In genomic region chr2:16407358-16407757, GRCh38 we compare ENCODE assay signal across 30 cellular contexts.
A peak's percentile ranks its signal among the peaks of the same experiment; 100 is the strongest.
DNase-seq lines count a peak whose midpoint lies in the region; ATAC-seq and TF ChIP-seq lines count a peak whose summit lies in the region.
"Had no signal": no experiment of that assay in that cellular context is flagged by ENCODE, and none has a peak within 500 bp of the region (broad histone marks: within the 10 kb centered on the region; RNA-seq: fewer than 3 reads in every experiment).

No MANE protein-coding gene starts in this region.

- intact Hi-C loops in cardiac septum (cut with DNase I) (loop anchor here (2.0 kb wide), 1 partner anchor 17 kb away; no protein-coding TSS in a partner anchor), psoas muscle (cut with DNase I) (no loop called here)

- CTCF ChIA-PET in WTC11 (lab: Charles Lee) = interaction anchor here (0.8 to 1.2 kb wide), 3 partner anchors 118 to 468 kb away, joined by 3 to 4 read pairs (median 3); no protein-coding TSS in a partner anchor

- H3K36me3 Mint-ChIP-seq in WTC11 = no peaks in the 10 kb centered on the region
- H3K36me3 Mint-ChIP-seq: CD8-positive, alpha-beta memory T cell; immature natural killer cell; naive thymus-derived CD8-positive, alpha-beta T cell had no signal

- no peak overlapping the region for H3K9ac ChIP-seq in mesendoderm (ENCODE audit: low read length)
- H3K9ac ChIP-seq: KMS-11 had no signal

- H3K18ac ChIP-seq in mesendoderm (ENCODE audit: low read length) = no peak overlapping the region

- H3K4me3 Mint-ChIP-seq in WTC11 = no peak overlapping the region
- H3K4me3 Mint-ChIP-seq: activated CD4-positive, alpha-beta memory T cell treated with anti-CD3 and anti-CD28 coated beads, Interleukin-2, amount 10 ng/mL, durations not matched to agents 7 days and 5 days; activated naive CD4-positive, alpha-beta T cell treated with anti-CD3 and anti-CD28 coated beads for 36 hours; CD8-positive, alpha-beta memory T cell; immature natural killer cell; naive thymus-derived CD8-positive, alpha-beta T cell; stimulated activated naive CD8-positive, alpha-beta T cell treated with anti-CD3 and anti-CD28 coated beads, Interleukin-15, amount 100 ng/mL, for 72 hours had no signal

- H4K8ac ChIP-seq in mesendoderm (ENCODE audit: low read depth, low read length) = no peak overlapping the region

- H3K27ac ChIP-seq in mesendoderm (ENCODE audit: low read depth, low read length) = no peak overlapping the region
- H3K27ac ChIP-seq in psoas muscle = no peak overlapping the region
- no peak overlapping the region for H3K27ac ChIP-seq in caudate nucleus (ENCODE audit: low read depth, low read length)
- H3K27ac ChIP-seq: adrenal gland, brain microvascular endothelial cell, HL-60, KMS-11, PC-9, thoracic aorta had no signal

- H3K4me1 Mint-ChIP-seq in WTC11 = 0 out of 2 replicates have a peak, but pooled peaks cover 3% of the 10 kb centered on the region
- H3K4me1 Mint-ChIP-seq: activated CD4-positive, alpha-beta memory T cell treated with anti-CD3 and anti-CD28 coated beads, Interleukin-2, amount 10 ng/mL, durations not matched to agents 7 days and 5 days; CD8-positive, alpha-beta memory T cell; immature natural killer cell; naive thymus-derived CD8-positive, alpha-beta T cell; stimulated activated naive CD8-positive, alpha-beta T cell treated with anti-CD3 and anti-CD28 coated beads, Interleukin-15, amount 100 ng/mL, for 72 hours had no signal

- no peak overlapping the region for H3K56ac ChIP-seq in mesendoderm (ENCODE audit: low read length)

- H3K27me3 ChIP-seq in mesendoderm (ENCODE audit: insufficient read depth, low read length, poor library complexity) (no peaks in the 10 kb centered on the region), psoas muscle (ENCODE audit: insufficient read depth in 3 of 3, low read length in 2 of 3) (peaks cover 0 to 3% (median 0%) of the 10 kb centered on the region in 3 donors)
- H3K27me3 ChIP-seq: adrenal gland, brain microvascular endothelial cell had no signal

- peaks cover 4% of the 10 kb centered on the region for H3K4me1 ChIP-seq in mesendoderm (ENCODE audit: control insufficient read depth, low read depth, low read length)
- peaks cover 8% of the 10 kb centered on the region for H3K4me1 ChIP-seq in psoas muscle
- H3K4me1 ChIP-seq: adrenal gland, HAP-1 had no signal

- H2AK5ac ChIP-seq in mesendoderm (ENCODE audit: low read length) = no peak overlapping the region

- no peak overlapping the region for H2BK120ac ChIP-seq in mesendoderm (ENCODE audit: low read depth, low read length)

- no peak overlapping the region for H3K4ac ChIP-seq in mesendoderm (ENCODE audit: low read depth, low read length)

- no peak overlapping the region for H2BK15ac ChIP-seq in mesendoderm (replicated peaks; ENCODE audit: low read depth)

- H3K4me3 ChIP-seq in mesendoderm (ENCODE audit: low read length) (no peak overlapping the region), psoas muscle (no peak overlapping the region), foreskin fibroblast (ENCODE audit: low read depth in 1 of 2, low read length in 2 of 2) (no peak overlapping the region)
- H3K4me3 ChIP-seq: adrenal gland, HAP-1, PC-9, thoracic aorta had no signal

- no peaks in the 10 kb centered on the region for H3K79me2 ChIP-seq in mesendoderm (ENCODE audit: control insufficient read depth, insufficient read depth, low read length)

- H3K9me3 ChIP-seq in psoas muscle = no peaks in the 10 kb centered on the region
- H3K9me3 ChIP-seq: adrenal gland, HAP-1, thoracic aorta had no signal

- no CpG with 5 or more reads among the region's 10 CpGs for WGBS in mesendoderm (ENCODE audit: extremely low coverage, insufficient coverage, low lambda C conversion rate)
- 39 to 48% (median 41%) methylated on average over 10 of the region's 10 CpGs for WGBS in psoas muscle, 3 donors

- H3K36me3 ChIP-seq in mesendoderm (ENCODE audit: control insufficient read depth, insufficient read depth, low read length) = no peaks in the 10 kb centered on the region
- no peaks in the 10 kb centered on the region for H3K36me3 ChIP-seq in psoas muscle (ENCODE audit: insufficient read depth in 1 of 2, low read depth in 1 of 2)
- H3K36me3 ChIP-seq: adrenal gland, brain microvascular endothelial cell, HAP-1, thoracic aorta had no signal

- H3K9me3 Mint-ChIP-seq in WTC11 = peaks cover 9% of the 10 kb centered on the region
- H3K9me3 Mint-ChIP-seq: activated CD4-positive, alpha-beta memory T cell treated with anti-CD3 and anti-CD28 coated beads, Interleukin-2, amount 10 ng/mL, durations not matched to agents 7 days and 5 days; CD8-positive, alpha-beta memory T cell had no signal

- TF ChIP-seq CTCF in WTC11 (IDR thresholded peaks at IDR 0.05) (no peak), psoas muscle (IDR thresholded peaks at IDR 0.05) (no peak), foreskin fibroblast (IDR thresholded peaks at IDR 0.05; ENCODE audit: low read depth, low read length) (no peak)

- H2BK5ac ChIP-seq in mesendoderm (ENCODE audit: low read length) = no peak overlapping the region

- H3K27me3 Mint-ChIP-seq in WTC11 (ENCODE audit: low read depth) = no peaks in the 10 kb centered on the region
- H3K27me3 Mint-ChIP-seq: activated CD4-positive, alpha-beta memory T cell treated with anti-CD3 and anti-CD28 coated beads, Interleukin-2, amount 10 ng/mL, durations not matched to agents 7 days and 5 days; CD8-positive, alpha-beta memory T cell; stimulated activated naive CD8-positive, alpha-beta T cell treated with anti-CD3 and anti-CD28 coated beads, Interleukin-15, amount 100 ng/mL, for 72 hours had no signal

- DNase-seq in WTC11 (ENCODE audit: low spot score) (no peak), cardiac septum (ENCODE audit: low spot score) (peak; percentile 83), mesendoderm (peak; percentile 14), psoas muscle (peak in 1 of 2 donors; percentile 50), foreskin fibroblast (no peak), UCSD-AML1 (lab: John Stamatoyannopoulos, UW; ENCODE audit: unreplicated experiment) (no peak), caudate nucleus (lab: John Stamatoyannopoulos, UW) (no peak)
- DNase-seq: activated CD4-positive, alpha-beta memory T cell treated with anti-CD3 and anti-CD28 coated beads, Interleukin-2, amount 10 ng/mL, durations not matched to agents 7 days and 5 days; activated CD4-positive, alpha-beta T cell treated with anti-CD3 and anti-CD28 coated beads for 1 hour; activated CD8-positive, alpha-beta memory T cell treated with anti-CD3 and anti-CD28 coated beads, Interleukin-2, amount 50 U/mL, for 4 hours; activated naive CD4-positive, alpha-beta T cell treated with anti-CD3 and anti-CD28 coated beads for 36 hours; adrenal gland; brain microvascular endothelial cell; CD8-positive, alpha-beta memory T cell; DMS153; immature natural killer cell; MM.1S; naive thymus-derived CD8-positive, alpha-beta T cell; NCI-H1105 treated with DMSO at 0.1 percent for 48 hours; NCI-H187 treated with DMSO at 0.1 percent for 48 hours; NCI-H524; PC-9; stimulated activated CD8-positive, alpha-beta memory T cell treated with anti-CD3 and anti-CD28 coated beads, Interleukin-4, amount 100 ng/mL, for 48 hours; stimulated activated naive CD8-positive, alpha-beta T cell treated with anti-CD3 and anti-CD28 coated beads, Interleukin-15, amount 100 ng/mL, for 72 hours; T-helper 2 cell had no signal

- POLR2A ChIA-PET in WTC11 (lab: Charles Lee) = no interaction called here

- peak; percentile 60 for ATAC-seq in WTC11
- ATAC-seq in psoas muscle = peak; percentile 66 to 93 (median 80)
- ATAC-seq: left lobe of liver; naive thymus-derived CD8-positive, alpha-beta T cell; stimulated activated naive CD8-positive, alpha-beta T cell treated with anti-CD3 and anti-CD28 coated beads, Interleukin-15, amount 100 ng/mL, for 72 hours had no signal

- no peak overlapping the region for H4K5ac ChIP-seq in mesendoderm (ENCODE audit: low read length)

- no peak overlapping the region for H3K4me2 ChIP-seq in mesendoderm (ENCODE audit: low read length)
- H3K4me2 ChIP-seq: KMS-11, PC-9 had no signal

- no peak overlapping the region for H3K27ac Mint-ChIP-seq in WTC11
- H3K27ac Mint-ChIP-seq: activated CD4-positive, alpha-beta memory T cell treated with anti-CD3 and anti-CD28 coated beads, Interleukin-2, amount 10 ng/mL, durations not matched to agents 7 days and 5 days; activated naive CD4-positive, alpha-beta T cell treated with anti-CD3 and anti-CD28 coated beads for 36 hours; CD8-positive, alpha-beta memory T cell; immature natural killer cell; naive thymus-derived CD8-positive, alpha-beta T cell; stimulated activated naive CD8-positive, alpha-beta T cell treated with anti-CD3 and anti-CD28 coated beads, Interleukin-15, amount 100 ng/mL, for 72 hours had no signal

- no peak overlapping the region for H3K23ac ChIP-seq in mesendoderm (ENCODE audit: low read length)

- H3K79me1 ChIP-seq in mesendoderm (ENCODE audit: low read length) = no peaks in the 10 kb centered on the region

TF ChIP-seq in WTC11, 78 proteins besides CTCF, POLR2A, EP300 and RAD21 (continues in another document):
- TF ChIP-seq ZNF281 (CRISPR knock-in tag; IDR thresholded peaks at IDR 0.05) = no peak

Comparison
In these comparisons a context has a peak if more than half of its experiments do, and no peak if none do; other contexts are left out.
1. DNase-seq: peak in cardiac septum (single experiment) and mesendoderm (single experiment); none in WTC11 (single experiment), foreskin fibroblast (0 of 2), UCSD-AML1 (single experiment) and caudate nucleus (0 of 61).